Comparison of ENCODE assay signal across 20 cellular contexts in the genomic region with DNA sequence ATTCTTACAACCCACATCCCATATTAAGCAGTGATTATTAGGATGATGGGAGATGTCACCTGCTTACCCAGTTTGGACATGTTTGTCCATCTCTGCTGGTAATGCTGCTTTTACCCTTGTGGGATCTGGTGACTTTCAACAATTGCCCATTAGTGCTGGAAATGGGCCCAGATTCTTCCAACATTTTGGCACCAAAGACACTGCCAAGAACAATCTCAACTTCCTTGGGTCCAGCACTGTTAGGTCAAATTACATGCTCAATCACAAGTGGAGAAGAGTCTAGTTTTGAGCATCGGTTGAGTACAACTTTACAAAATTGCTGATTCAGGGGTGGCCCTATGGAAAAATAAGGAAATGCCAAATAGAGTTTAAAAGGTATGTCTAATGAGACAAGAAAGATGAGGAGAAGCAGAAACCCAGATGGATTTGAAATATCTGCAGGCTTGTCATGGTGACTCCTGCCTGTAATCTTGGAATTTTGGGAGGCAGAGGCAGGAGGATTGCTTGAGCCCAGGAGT. TPM values are rescaled to one million over a fixed set of nuclear protein-coding genes. Genes with fewer than 3 reads are reported as not detected.
"Had no signal": no experiment of that assay in that cellular context is flagged by ENCODE, and none has a peak within 500 bp of the region (broad histone marks: within the 10 kb centered on the region; RNA-seq: fewer than 3 reads in every experiment).

No MANE protein-coding gene starts in this region.

- FAIRE-seq: colon, endometrium, small intestine had no signal

- H3K36me3 Mint-ChIP-seq: immature natural killer cell, T-cell had no signal

- H3K27ac Mint-ChIP-seq: activated naive CD4-positive, alpha-beta T cell treated with anti-CD3 and anti-CD28 coated beads, Interleukin-2, amount 10 ng/mL, durations not matched to agents 7 days and 5 days; activated T-helper 2 cell treated with anti-CD3 and anti-CD28 coated beads, Interferon-gamma antibody, Interleukin-2, Interleukin-4, amounts not matched to agents 10 μg/mL and 5 μg/mL and 100 μg/mL, durations not matched to agents 14 hours and 24 hours and 36 hours; immature natural killer cell; nephron progenitor cell; stimulated activated naive CD8-positive, alpha-beta T cell treated with anti-CD3 and anti-CD28 coated beads, Interleukin-15, Interleukin-2, amounts not matched to agents 100 ng/mL and 50 ng/mL, for 24 hours; T-cell had no signal

- H3K9me3 Mint-ChIP-seq: activated naive CD4-positive, alpha-beta T cell treated with anti-CD3 and anti-CD28 coated beads, Interleukin-2, amount 10 ng/mL, durations not matched to agents 7 days and 5 days; activated T-helper 2 cell treated with anti-CD3 and anti-CD28 coated beads, Interferon-gamma antibody, Interleukin-2, Interleukin-4, amounts not matched to agents 10 μg/mL and 5 μg/mL and 100 μg/mL, durations not matched to agents 14 hours and 24 hours and 36 hours; immature natural killer cell; nephron progenitor cell; stimulated activated naive CD8-positive, alpha-beta T cell treated with anti-CD3 and anti-CD28 coated beads, Interleukin-15, Interleukin-2, amounts not matched to agents 100 ng/mL and 50 ng/mL, for 24 hours; T-cell had no signal

- H3K4me3 ChIP-seq: adrenal gland, heart left ventricle, right atrium auricular region, testis, upper lobe of right lung had no signal

- H3K9me3 ChIP-seq: adrenal gland, heart left ventricle, right atrium auricular region, testis, upper lobe of right lung had no signal

- DNase-seq: activated CD4-positive, CD25-positive, alpha-beta regulatory T cell treated with anti-CD3 and anti-CD28 coated beads, Interleukin-2, amount 50 U/mL, for 72 hours; activated naive CD4-positive, alpha-beta T cell treated with anti-CD3 and anti-CD28 coated beads, Interleukin-2, amount 10 ng/mL, durations not matched to agents 7 days and 5 days; adrenal gland; foreskin melanocyte; heart left ventricle; immature natural killer cell; nephron progenitor cell; occipital lobe; small intestine; stimulated activated CD4-positive, alpha-beta T cell treated with anti-CD3 and anti-CD28 coated beads, Interleukin-4, amount 100 ng/mL, for 24 hours; T-cell; T-helper 9 cell; testis; upper lobe of right lung had no signal

- H3K27ac ChIP-seq: adrenal gland, heart left ventricle, right atrium auricular region, testis, upper lobe of right lung had no signal

- ATAC-seq: heart left ventricle, T-cell, upper lobe of right lung had no signal

- H3K27me3 Mint-ChIP-seq: activated naive CD4-positive, alpha-beta T cell treated with anti-CD3 and anti-CD28 coated beads, Interleukin-2, amount 10 ng/mL, durations not matched to agents 7 days and 5 days; stimulated activated naive CD8-positive, alpha-beta T cell treated with anti-CD3 and anti-CD28 coated beads, Interleukin-15, Interleukin-2, amounts not matched to agents 100 ng/mL and 50 ng/mL, for 24 hours; T-cell had no signal

- H3K4me3 Mint-ChIP-seq: activated naive CD4-positive, alpha-beta T cell treated with anti-CD3 and anti-CD28 coated beads, Interleukin-2, amount 10 ng/mL, durations not matched to agents 7 days and 5 days; immature natural killer cell; nephron progenitor cell; stimulated activated naive CD8-positive, alpha-beta T cell treated with anti-CD3 and anti-CD28 coated beads, Interleukin-15, Interleukin-2, amounts not matched to agents 100 ng/mL and 50 ng/mL, for 24 hours; T-cell had no signal

- H3K4me1 ChIP-seq: adrenal gland, heart left ventricle, right atrium auricular region, testis, upper lobe of right lung had no signal

RNA-seq across cellular contexts. Expression of gene SLC52A1, which starts 30.1 kb away (rescaled TPM):
- total RNA-seq: cardiac septum, occipital lobe, right atrium auricular region had no signal
- polyA plus RNA-seq: heart left ventricle, immature natural killer cell had no signal

RNA-seq across cellular contexts. Expression of gene USP6, which starts 50.5 kb away (rescaled TPM):
- total RNA-seq: right atrium auricular region had no signal
